11 cellular contexts compared by ENCODE assay signal in genomic region chr22:50445071-50445879, GRCh38. TPM values are rescaled to one million over a fixed set of nuclear protein-coding genes. Genes with fewer than 3 reads are reported as not detected.
DNase-seq lines count a peak whose midpoint lies in the region; TF ChIP-seq lines count a peak whose summit lies in the region.
"Had no signal": no experiment of that assay in that cellular context is flagged by ENCODE, and none has a peak within 500 bp of the region (broad histone marks: within the 10 kb centered on the region; RNA-seq: fewer than 3 reads in every experiment).

No MANE protein-coding gene starts in this region.

- no peak overlapping the region for H3K9ac ChIP-seq in neural progenitor cell

- peaks cover 15% of the 10 kb centered on the region for H3K36me3 ChIP-seq in CD8-positive, alpha-beta memory T cell (ENCODE audit: insufficient read depth, low read length)
- H3K36me3 ChIP-seq in PC-9 (ENCODE audit: low read depth): peaks cover 23% of the 10 kb centered on the region; the same call in 1 of the 2 replicates
- H3K36me3 ChIP-seq in neural progenitor cell: no peaks in the 10 kb centered on the region

- H3K27ac Mint-ChIP-seq in CD8-positive, alpha-beta memory T cell: peak overlapping the region; percentile 63 to 95 (median 86)
- H3K27ac Mint-ChIP-seq in brain: peak overlapping the region in 3 of 5 experiments; percentile 24 to 88 (median 67)
- no peak overlapping the region for H3K27ac Mint-ChIP-seq in neural progenitor cell

- H3K4me2 ChIP-seq in PC-9 (no peak overlapping the region), neural progenitor cell (no peak overlapping the region)

- BruUV-seq in PC-9 (replicated peaks; lab: Mats Ljungman, UMichigan): TSS peak; percentile 25

- H3K4me3 ChIP-seq in CD8-positive, alpha-beta memory T cell (ENCODE audit: low read length): no peak overlapping the region
- H3K4me3 ChIP-seq in PC-9 (no peak overlapping the region), neural progenitor cell (no peak overlapping the region)
- H3K4me3 ChIP-seq: SJSA1 had no signal

- POLR2A ChIA-PET in CD8-positive, alpha-beta memory T cell (lab: Charles Lee): interaction anchor here (0.8 to 1.9 kb wide), 4 partner anchors 20 to 176 kb away, joined by 3 to 10 read pairs (median 4); partner anchors contain the start of gene SCO2
- POLR2A ChIA-PET in PC-9 (lab: Charles Lee; ENCODE audit: unreplicated experiment): no interaction called here

- peaks cover 61% of the 10 kb centered on the region for H4K20me1 ChIP-seq in PC-9 (ENCODE audit: insufficient read depth)
- peaks cover 33% of the 10 kb centered on the region for H4K20me1 ChIP-seq in neural progenitor cell (ENCODE audit: low read depth)

- H3K4me3 Mint-ChIP-seq in CD8-positive, alpha-beta memory T cell: peak overlapping the region in 6 of 7 donors; percentile 38 to 64 (median 55)
- H3K4me3 Mint-ChIP-seq in brain (no peak overlapping the region), neural progenitor cell (no peak overlapping the region)

- H3K27me3 Mint-ChIP-seq in CD8-positive, alpha-beta memory T cell: no peaks in the 10 kb centered on the region
- H3K27me3 Mint-ChIP-seq in brain (no peaks in the 10 kb centered on the region), neural progenitor cell (ENCODE audit: insufficient read depth, low read depth) (peaks cover 9% of the 10 kb centered on the region)

- H2AFZ ChIP-seq in PC-9 (no peak overlapping the region), neural progenitor cell (replicated peaks) (no peak overlapping the region)

- no peaks in the 10 kb centered on the region for H3K9me3 Mint-ChIP-seq in CD8-positive, alpha-beta memory T cell
- H3K9me3 Mint-ChIP-seq in brain: no peaks in the 10 kb centered on the region
- no peaks in the 10 kb centered on the region for H3K9me3 Mint-ChIP-seq in neural progenitor cell

- TF ChIP-seq CTCF in PC-9 (conservative IDR thresholded peaks at IDR 0.05) (no peak), brain (conservative IDR thresholded peaks at IDR 0.05) (no peak), neural progenitor cell (IDR thresholded peaks at IDR 0.05) (no peak)

- H3F3A ChIP-seq in PC-9 (ENCODE audit: insufficient read depth, low read depth): peaks cover 77% of the 10 kb centered on the region
- peaks cover 13% of the 10 kb centered on the region for H3F3A ChIP-seq in neural progenitor cell (ENCODE audit: low read depth)

- H3K9me3 ChIP-seq in CD8-positive, alpha-beta memory T cell (ENCODE audit: low read length): no peaks in the 10 kb centered on the region
- H3K9me3 ChIP-seq in PC-9 (ENCODE audit: insufficient read depth, low read depth) (no peaks in the 10 kb centered on the region), neural progenitor cell (ENCODE audit: low read depth) (no peaks in the 10 kb centered on the region)
- H3K9me3 ChIP-seq: SJSA1 had no signal

- DNase-seq in CD8-positive, alpha-beta memory T cell: peak in 4 of 5 donors; percentile 49 to 76 (median 64)
- DNase-seq in PC-9 (no peak), neural progenitor cell (ENCODE audit: low spot score) (no peak), germinal center (ENCODE audit: low spot score) (no peak), iPS-NIHi11 (ENCODE audit: low spot score) (no peak), NCI-H82 (lab: John Stamatoyannopoulos, UW) (no peak), NCI-H2081 (lab: John Stamatoyannopoulos, UW) (no peak)
- DNase-seq: Kasumi-1 had no signal

- H3K79me2 ChIP-seq in PC-9 (ENCODE audit: low read depth): no peaks in the 10 kb centered on the region
- no peaks in the 10 kb centered on the region for H3K79me2 ChIP-seq in neural progenitor cell (ENCODE audit: low read depth)

- peaks cover 0 to 63% (median 5%) of the 10 kb centered on the region in 3 donors for H3K36me3 Mint-ChIP-seq in CD8-positive, alpha-beta memory T cell
- H3K36me3 Mint-ChIP-seq in brain (peaks cover 22% of the 10 kb centered on the region), neural progenitor cell (peaks cover 15% of the 10 kb centered on the region)

- intact Hi-C loops in PC-9 (cut with micrococcal nuclease; ENCODE audit: unreplicated experiment): no loop called here

- no peaks in the 10 kb centered on the region for H3K27me3 ChIP-seq in CD8-positive, alpha-beta memory T cell (ENCODE audit: insufficient read depth, low read length, poor library complexity, severe bottlenecking)
- no peaks in the 10 kb centered on the region for H3K27me3 ChIP-seq in PC-9 (ENCODE audit: insufficient read depth, low read depth)
- no peaks in the 10 kb centered on the region for H3K27me3 ChIP-seq in neural progenitor cell
- H3K27me3 ChIP-seq: SJSA1 had no signal

- peaks cover 19% of the 10 kb centered on the region for H3K4me1 ChIP-seq in CD8-positive, alpha-beta memory T cell (ENCODE audit: insufficient read depth, low read length)
- H3K4me1 ChIP-seq in PC-9 (replicated peaks; ENCODE audit: insufficient read depth) (peaks cover 14% of the 10 kb centered on the region), neural progenitor cell (no peaks in the 10 kb centered on the region)
- H3K4me1 ChIP-seq: SJSA1 had no signal

- CTCF ChIA-PET in CD8-positive, alpha-beta memory T cell (lab: Charles Lee): interaction anchor here (0.9 to 2.7 kb wide), 7 partner anchors 25 to 175 kb away, joined by 3 to 14 read pairs (median 4); partner anchors contain the start of gene SCO2
- CTCF ChIA-PET in PC-9 (lab: Charles Lee): no interaction called here

- no peak overlapping the region for H3K27ac ChIP-seq in CD8-positive, alpha-beta memory T cell (ENCODE audit: low read depth, low read length)
- H3K27ac ChIP-seq in PC-9 (no peak overlapping the region), neural progenitor cell (peak overlapping the region; percentile 37)
- H3K27ac ChIP-seq: SJSA1 had no signal

- H3K4me1 Mint-ChIP-seq in CD8-positive, alpha-beta memory T cell: peaks cover 27 to 43% (median 29%) of the 10 kb centered on the region in 3 donors
- H3K4me1 Mint-ChIP-seq in brain (no peaks in the 10 kb centered on the region), neural progenitor cell (peaks cover 2% of the 10 kb centered on the region)

- H3K9me2 ChIP-seq in PC-9 (ENCODE audit: insufficient read depth): no peaks in the 10 kb centered on the region

RNA-seq across cellular contexts. Expression of gene SBF1, which starts 29.6 kb away (rescaled TPM):
- total RNA-seq in CD8-positive, alpha-beta memory T cell: 100 to 1,000 TPM; 144 to 150 TPM
- polyA plus RNA-seq in CD8-positive, alpha-beta memory T cell: 43.8 TPM
- total RNA-seq in PC-9 (2021): 85.2 and 104 TPM in 2 replicates
- 77.0 TPM for polyA plus RNA-seq in brain (ENCODE audit: insufficient read depth, low read depth, low replicate concordance)
- 25.8 and 65.8 TPM in 2 replicates for total RNA-seq in neural progenitor cell (ENCODE audit: low replicate concordance)

RNA-seq across cellular contexts. Expression of gene ADM2, which starts 36.1 kb away (rescaled TPM):
- 1 to 10 TPM; 3.4 to 3.5 TPM for total RNA-seq in CD8-positive, alpha-beta memory T cell
- polyA plus RNA-seq in CD8-positive, alpha-beta memory T cell: 0.24 TPM
- total RNA-seq in PC-9 (2021): 7.2 and 10.5 TPM in 2 replicates
- polyA plus RNA-seq in brain (ENCODE audit: insufficient read depth, low read depth, low replicate concordance): 15.2 TPM
- total RNA-seq in neural progenitor cell (ENCODE audit: low replicate concordance): 0.13 and 2.6 TPM in 2 replicates

RNA-seq across cellular contexts. Expression of gene MIOX, which starts 41.4 kb away (rescaled TPM):
- under 1 TPM in 1 of 2 experiments, not detected in 1; 0.31 TPM for total RNA-seq in CD8-positive, alpha-beta memory T cell
- polyA plus RNA-seq in CD8-positive, alpha-beta memory T cell: not detected
- 1.4 and 1.5 TPM in 2 replicates for total RNA-seq in PC-9 (2021)
- 0.61 TPM for polyA plus RNA-seq in brain (ENCODE audit: insufficient read depth, low read depth, low replicate concordance)
- not detected in 2 replicates for total RNA-seq in neural progenitor cell (ENCODE audit: low replicate concordance)
- total RNA-seq: SJSA1, ureter had no signal

Comparison
In these comparisons a context has a peak if more than half of its experiments do, and no peak if none do; other contexts are left out.
1. DNase-seq: peak in CD8-positive, alpha-beta memory T cell (4 of 5); none in PC-9 (0 of 2), neural progenitor cell (single experiment), germinal center (single experiment), iPS-NIHi11 (single experiment), NCI-H82 (single experiment) and NCI-H2081 (0 of 2).
2. H3K4me3 Mint-ChIP-seq: peak in CD8-positive, alpha-beta memory T cell (6 of 7); none in brain (0 of 5) and neural progenitor cell (single experiment).